ENCODE assay signal across 1 cellular context in genomic region chr16:58636474-58636873, GRCh38.
TF ChIP-seq lines count a peak whose summit lies in the region.

No MANE protein-coding gene starts in this region.

TF ChIP-seq in H1, 55 proteins besides CTCF, POLR2A, EP300 and RAD21 (continued from another document):
- TF ChIP-seq CHD7 (IDR thresholded peaks at IDR 0.05; ENCODE audit: insufficient replicate concordance, low read length) = no peak
- no peak for TF ChIP-seq RNF2 (IDR thresholded peaks at IDR 0.05; ENCODE audit: borderline replicate concordance, low read depth, low read length, missing control alignments, poor library complexity, severe bottlenecking)
- TF ChIP-seq KDM1A (IDR thresholded peaks at IDR 0.05; ENCODE audit: borderline replicate concordance, low read length) = no peak
- no peak for TF ChIP-seq POU5F1 (IDR thresholded peaks at IDR 0.05; ENCODE audit: low read depth, low read length)
- no peak for TF ChIP-seq CHD2 (IDR thresholded peaks at IDR 0.05; ENCODE audit: low read length)
- TF ChIP-seq MAFK (IDR thresholded peaks at IDR 0.05; ENCODE audit: low read depth, low read length) = no peak
- TF ChIP-seq YY1 (IDR thresholded peaks at IDR 0.05; ENCODE audit: low read depth, low read length) = no peak
- no peak for TF ChIP-seq SRF (IDR thresholded peaks at IDR 0.05; ENCODE audit: low read depth, low read length)
- TF ChIP-seq HDAC6 (IDR thresholded peaks at IDR 0.05; ENCODE audit: low read depth, low read length) = no peak
- no peak for TF ChIP-seq TBP (IDR thresholded peaks at IDR 0.05; ENCODE audit: low read depth, low read length)
- no peak for TF ChIP-seq SIN3A (conservative IDR thresholded peaks at IDR 0.05 in 1 of 2, IDR thresholded peaks at IDR 0.05 in 1 of 2; ENCODE audit: low read depth in 1 of 2, low read length in 2 of 2)
- TF ChIP-seq NRF1 (IDR thresholded peaks at IDR 0.05; ENCODE audit: low read depth, low read length) = no peak
- TF ChIP-seq SIRT6 (IDR thresholded peaks at IDR 0.05; ENCODE audit: low read length) = no peak
- no peak for TF ChIP-seq CHD1 (IDR thresholded peaks at IDR 0.05; ENCODE audit: low read depth, low read length)
